14 cellular contexts compared by ENCODE assay signal in the genomic region with DNA sequence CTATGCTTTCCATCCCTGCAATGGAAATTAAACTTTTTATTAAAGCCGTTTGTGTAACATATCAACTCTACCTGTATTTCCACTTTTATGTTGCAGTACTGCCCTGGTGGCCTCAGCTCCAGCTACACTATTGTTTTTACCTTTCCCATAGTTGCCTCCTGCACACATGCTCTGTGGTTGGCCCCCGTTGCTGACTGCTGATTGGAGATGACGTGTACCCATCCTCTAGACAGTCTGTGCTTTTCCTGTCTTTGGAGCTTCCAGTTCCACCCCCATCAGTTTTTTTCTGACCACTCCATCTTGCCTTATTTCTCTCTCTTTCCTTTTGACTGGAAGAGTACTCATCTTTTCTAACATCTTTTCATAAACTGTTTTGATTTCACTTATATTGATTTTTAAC.
"Had no signal": no experiment of that assay in that cellular context is flagged by ENCODE, and none has a peak within 500 bp of the region (broad histone marks: within the 10 kb centered on the region; RNA-seq: fewer than 3 reads in every experiment).

No MANE protein-coding gene starts in this region.

- H3K4me1 Mint-ChIP-seq: activated CD4-positive, alpha-beta T cell treated with anti-CD3 and anti-CD28 coated beads for 36 hours had no signal

- ATAC-seq: activated CD4-positive, alpha-beta T cell treated with anti-CD3 and anti-CD28 coated beads for 36 hours; activated CD8-positive, alpha-beta T cell treated with anti-CD3 and anti-CD28 coated beads, Interleukin-2, amount 10 ng/mL, durations not matched to agents 7 days and 5 days had no signal

- H3K27ac Mint-ChIP-seq: activated CD4-positive, alpha-beta T cell treated with anti-CD3 and anti-CD28 coated beads for 36 hours; activated CD8-positive, alpha-beta T cell treated with anti-CD3 and anti-CD28 coated beads, Interleukin-2, amount 10 ng/mL, durations not matched to agents 7 days and 5 days; stimulated activated naive CD8-positive, alpha-beta T cell treated with anti-CD3 and anti-CD28 coated beads, Interleukin-15, Interleukin-2, amounts not matched to agents 100 ng/mL and 50 ng/mL, for 24 hours had no signal

- H3K36me3 ChIP-seq: ascending aorta, cardiac muscle cell, thoracic aorta, uterus had no signal

- DNase-seq: activated CD4-positive, alpha-beta T cell treated with anti-CD3 and anti-CD28 coated beads for 36 hours; activated CD8-positive, alpha-beta memory T cell treated with anti-CD3 and anti-CD28 coated beads, Interleukin-2, amount 50 U/mL, for 48 hours; activated CD8-positive, alpha-beta T cell treated with anti-CD3 and anti-CD28 coated beads, Interleukin-2, amount 10 ng/mL, durations not matched to agents 7 days and 5 days; activated naive CD4-positive, alpha-beta T cell; esophagus squamous epithelium; foreskin fibroblast; left colon; stimulated activated CD4-positive, alpha-beta T cell treated with anti-CD3 and anti-CD28 coated beads, Interleukin-4, amount 100 ng/mL, for 24 hours; uterus had no signal

- H3K27me3 ChIP-seq: ascending aorta, cardiac muscle cell, esophagus squamous epithelium, uterus had no signal

- H3K27ac ChIP-seq: ascending aorta, cardiac muscle cell, thoracic aorta had no signal

- H3K9me3 Mint-ChIP-seq: nephron; stimulated activated naive CD8-positive, alpha-beta T cell treated with anti-CD3 and anti-CD28 coated beads, Interleukin-15, Interleukin-2, amounts not matched to agents 100 ng/mL and 50 ng/mL, for 24 hours had no signal

- H3K4me3 Mint-ChIP-seq: activated CD4-positive, alpha-beta T cell treated with anti-CD3 and anti-CD28 coated beads for 36 hours; activated CD8-positive, alpha-beta T cell treated with anti-CD3 and anti-CD28 coated beads, Interleukin-2, amount 10 ng/mL, durations not matched to agents 7 days and 5 days; nephron; stimulated activated naive CD8-positive, alpha-beta T cell treated with anti-CD3 and anti-CD28 coated beads, Interleukin-15, Interleukin-2, amounts not matched to agents 100 ng/mL and 50 ng/mL, for 24 hours had no signal

- H3K9me3 ChIP-seq: ascending aorta, esophagus squamous epithelium, thoracic aorta, uterus had no signal

- H3K4me1 ChIP-seq: uterus had no signal

- H3K4me3 ChIP-seq: ascending aorta, cardiac muscle cell, esophagus squamous epithelium, thoracic aorta, uterus had no signal
